Comparison of ENCODE assay signal across 10 cellular contexts in genomic region chr19:55633866-55634265, GRCh38. TPM values are rescaled to one million over a fixed set of nuclear protein-coding genes. Genes with fewer than 3 reads are reported as not detected.
DNase-seq lines count a peak whose midpoint lies in the region; ATAC-seq and TF ChIP-seq lines count a peak whose summit lies in the region.
"Had no signal": no experiment of that assay in that cellular context is flagged by ENCODE, and none has a peak within 500 bp of the region (broad histone marks: within the 10 kb centered on the region; RNA-seq: fewer than 3 reads in every experiment).

No MANE protein-coding gene starts in this region.

- H3K4me1 ChIP-seq in GM23248 (ENCODE audit: insufficient read depth) (peaks cover 13% of the 10 kb centered on the region), mesenchymal stem cell (ENCODE audit: control insufficient read depth, insufficient read depth, low read depth, low read length) (peaks cover 26% of the 10 kb centered on the region)

- peak overlapping the region; percentile 99 for H3K4me3 Mint-ChIP-seq in activated CD8-positive, alpha-beta T cell treated with anti-CD3 and anti-CD28 coated beads for 36 hours
- H3K4me3 Mint-ChIP-seq in glutamatergic neuron (ENCODE audit: unreplicated experiment): no peak overlapping the region

- H3K23ac ChIP-seq in mesenchymal stem cell (ENCODE audit: low read length in 2 of 2): no peak overlapping the region

- H3K79me2 ChIP-seq in GM23248 (ENCODE audit: insufficient read depth): peaks cover 41% of the 10 kb centered on the region

- in situ Hi-C loops in GM23248 (cut with MboI): loop anchor here (25.0 kb wide), 1 partner anchor 497 kb away; the partner anchor contains the start of gene TNNT1

- H3F3A ChIP-seq in GM23248 (ENCODE audit: insufficient read depth): peaks cover 6% of the 10 kb centered on the region

- H4K91ac ChIP-seq in mesenchymal stem cell (ENCODE audit: low read length): peak overlapping the region; percentile 46

- H3K9me3 ChIP-seq in GM23248 (ENCODE audit: low read depth) (no peaks in the 10 kb centered on the region), mesenchymal stem cell (ENCODE audit: control insufficient read depth, low read length) (no peaks in the 10 kb centered on the region)

- CTCF ChIA-PET in activated CD8-positive, alpha-beta T cell treated with anti-CD3 and anti-CD28 coated beads for 36 hours (lab: Charles Lee): interaction anchor here (0.7 to 5.0 kb wide), 17 partner anchors 9 to 183 kb away, joined by 3 to 38 read pairs (median 20); partner anchors contain the start of genes CCDC106, FIZ1, U2AF2 and ZNF524

- H3K27me3 Mint-ChIP-seq in activated CD8-positive, alpha-beta T cell treated with anti-CD3 and anti-CD28 coated beads for 36 hours: no peaks in the 10 kb centered on the region
- H3K27me3 Mint-ChIP-seq in glutamatergic neuron (ENCODE audit: unreplicated experiment): peaks cover 11% of the 10 kb centered on the region

- H3K4ac ChIP-seq in mesenchymal stem cell (ENCODE audit: low read depth in 1 of 2, low read length in 2 of 2): no peak overlapping the region

- H3K79me1 ChIP-seq in mesenchymal stem cell (replicated peaks; ENCODE audit: low read length, poor library complexity, severe bottlenecking): peaks cover 13% of the 10 kb centered on the region

- no peak overlapping the region for H2BK15ac ChIP-seq in mesenchymal stem cell (ENCODE audit: low read depth, poor library complexity, severe bottlenecking)

- no peaks in the 10 kb centered on the region for H4K20me1 ChIP-seq in GM23248 (ENCODE audit: insufficient read depth)

- no peaks in the 10 kb centered on the region for H3K9me2 ChIP-seq in GM23248 (ENCODE audit: insufficient read depth)

- peak overlapping the region; percentile 89 for H4K8ac ChIP-seq in mesenchymal stem cell (ENCODE audit: low read length)

- peaks cover 32% of the 10 kb centered on the region for H3K36me3 Mint-ChIP-seq in activated CD8-positive, alpha-beta T cell treated with anti-CD3 and anti-CD28 coated beads for 36 hours (ENCODE audit: low read depth)
- H3K36me3 Mint-ChIP-seq in glutamatergic neuron (ENCODE audit: unreplicated experiment): no peaks in the 10 kb centered on the region

- H3K18ac ChIP-seq in mesenchymal stem cell (ENCODE audit: low read depth in 1 of 2, low read length in 2 of 2): no peak overlapping the region

- no peak overlapping the region for H3K14ac ChIP-seq in mesenchymal stem cell (ENCODE audit: low read length in 2 of 2)

- peak overlapping the region; percentile 84 for H2AK5ac ChIP-seq in mesenchymal stem cell (ENCODE audit: low read length, severe bottlenecking)

- H2BK5ac ChIP-seq in mesenchymal stem cell (ENCODE audit: low read depth, low read length, poor library complexity, severe bottlenecking): no peak overlapping the region

- peaks cover 44% of the 10 kb centered on the region for H3K4me1 Mint-ChIP-seq in activated CD8-positive, alpha-beta T cell treated with anti-CD3 and anti-CD28 coated beads for 36 hours (ENCODE audit: low read depth)
- peaks cover 15% of the 10 kb centered on the region for H3K4me1 Mint-ChIP-seq in glutamatergic neuron (ENCODE audit: low read depth, unreplicated experiment)

- H3K4me3 ChIP-seq in GM23248 (no peak overlapping the region), mesenchymal stem cell (ENCODE audit: insufficient read depth in 1 of 2, low read depth in 1 of 2, low read length in 2 of 2) (peak overlapping the region in 1 of 2 experiments; percentile 94)

- ATAC-seq in activated CD8-positive, alpha-beta T cell treated with anti-CD3 and anti-CD28 coated beads for 36 hours: no peak
- ATAC-seq in HG02840 (IDR thresholded peaks at IDR 0.05; ENCODE audit: low FRiP score, unreplicated experiment): no peak
- ATAC-seq in GM19035 (IDR thresholded peaks at IDR 0.05; ENCODE audit: unreplicated experiment): no peak

- WGBS in GM23248 (ENCODE audit: low coverage in 1 of 2, low lambda C conversion rate in 2 of 2, missing lambda C conversion rate in 2 of 2), 2 experiments: 84% methylated on average over 7 of the region's 7 CpGs
- 78% methylated on average over 7 of the region's 7 CpGs for WGBS in mesenchymal stem cell

- peak overlapping the region; percentile 69; the same call in 1 of the 2 replicates for H3K27ac ChIP-seq in 22Rv1
- H3K27ac ChIP-seq in GM23248: no peak overlapping the region
- no peak overlapping the region for H3K27ac ChIP-seq in mesenchymal stem cell (ENCODE audit: low read length, poor library complexity, severe bottlenecking)

- peak overlapping the region; percentile 100; the same call in 1 of the 2 replicates for H3K9ac ChIP-seq in GM23248
- H3K9ac ChIP-seq in mesenchymal stem cell (ENCODE audit: low read length): peak overlapping the region; percentile 99

- TF ChIP-seq CTCF in 22Rv1 (IDR thresholded peaks at IDR 0.05) (no peak), glutamatergic neuron (IDR thresholded peaks at IDR 0.05; ENCODE audit: partially characterized antibody, unreplicated experiment) (no peak)
- TF ChIP-seq CTCF in activated CD8-positive, alpha-beta T cell treated with anti-CD3 and anti-CD28 coated beads for 36 hours (IDR thresholded peaks at IDR 0.05): no peak

- H2BK120ac ChIP-seq in mesenchymal stem cell (ENCODE audit: low read depth, low read length): no peak overlapping the region

- H2BK12ac ChIP-seq in mesenchymal stem cell (ENCODE audit: low read length in 2 of 2): no peak overlapping the region

- intact Hi-C loops in activated CD8-positive, alpha-beta T cell treated with anti-CD3 and anti-CD28 coated beads for 36 hours (cut with micrococcal nuclease): no loop called here

- H3K4me2 ChIP-seq in GM23248 (ENCODE audit: unreplicated experiment): peak overlapping the region; percentile 99
- H3K4me2 ChIP-seq in mesenchymal stem cell (ENCODE audit: low read length, poor library complexity, severe bottlenecking): no peak overlapping the region

- no peaks in the 10 kb centered on the region for H3K27me3 ChIP-seq in GM23248 (replicated peaks; ENCODE audit: insufficient read depth)
- no peaks in the 10 kb centered on the region for H3K27me3 ChIP-seq in mesenchymal stem cell (ENCODE audit: control insufficient read depth in 1 of 2, insufficient read depth in 1 of 2, low read length in 2 of 2)

- H3K9me3 Mint-ChIP-seq in activated CD8-positive, alpha-beta T cell treated with anti-CD3 and anti-CD28 coated beads for 36 hours: no peaks in the 10 kb centered on the region
- H3K9me3 Mint-ChIP-seq in glutamatergic neuron (ENCODE audit: unreplicated experiment): peaks cover under 1% of the 10 kb centered on the region
- H3K9me3 Mint-ChIP-seq: activated CD4-positive, alpha-beta T cell treated with anti-CD3 and anti-CD28 coated beads, Interleukin-2, amount 10 ng/mL, durations not matched to agents 7 days and 5 days had no signal

- peak overlapping the region; percentile 93 for H2AFZ ChIP-seq in GM23248
- H2AFZ ChIP-seq in mesenchymal stem cell (ENCODE audit: low read depth, low read length): no peak overlapping the region

- DNase-seq in GM23248: no peak
- no peak for DNase-seq in activated CD8-positive, alpha-beta T cell treated with anti-CD3 and anti-CD28 coated beads for 36 hours
- DNase-seq in mesenchymal stem cell: no peak
- DNase-seq in activated CD4-positive, CD25-positive, alpha-beta regulatory T cell (lab: John Stamatoyannopoulos, UW): no peak
- no peak for DNase-seq in glutamatergic neuron
- DNase-seq: activated CD4-positive, alpha-beta T cell treated with anti-CD3 and anti-CD28 coated beads, Interleukin-2, amount 10 ng/mL, durations not matched to agents 7 days and 5 days; COR-L47 had no signal

- no peaks in the 10 kb centered on the region for H3K36me3 ChIP-seq in GM23248 (ENCODE audit: low read depth)
- H3K36me3 ChIP-seq in mesenchymal stem cell (ENCODE audit: control insufficient read depth in 1 of 2, insufficient read depth in 2 of 2, low read depth in 1 of 2, low read length in 2 of 2): peaks cover 4 to 7% of the 10 kb centered on the region in 2 experiments

- peak overlapping the region; percentile 100 for H3K27ac Mint-ChIP-seq in activated CD8-positive, alpha-beta T cell treated with anti-CD3 and anti-CD28 coated beads for 36 hours
- no peak overlapping the region for H3K27ac Mint-ChIP-seq in glutamatergic neuron (ENCODE audit: unreplicated experiment)

- POLR2A ChIA-PET in activated CD8-positive, alpha-beta T cell treated with anti-CD3 and anti-CD28 coated beads for 36 hours (lab: Charles Lee): interaction anchor here (0.7 to 1.9 kb wide), 5 partner anchors 9 to 119 kb away, joined by 3 to 6 read pairs (median 4); partner anchors contain the start of genes CCDC106 and FIZ1

RNA-seq across cellular contexts. Expression of gene ZNF580, which starts 6.9 kb away (rescaled TPM):
- 7.0 and 11.7 TPM in 2 replicates for total RNA-seq in GM23248 (2014; rRNA removed; shearing (Covaris generic))
- polyA plus RNA-seq in GM23248 (2016; fragmentation: Nextera tagmentation; extraction: Ambion mirVana): 43.1 and 44.0 TPM in 2 replicates
- total RNA-seq in activated CD8-positive, alpha-beta T cell treated with anti-CD3 and anti-CD28 coated beads for 36 hours: 10 to 100 TPM; 24.8 to 26.2 TPM
- polyA plus RNA-seq in mesenchymal stem cell (2013, experiment 1 of 2): 46.7 TPM
- polyA plus RNA-seq in mesenchymal stem cell (2013, experiment 2 of 2): 48.6 TPM
- 43.6 TPM for total RNA-seq in glutamatergic neuron (ENCODE audit: unreplicated experiment)

RNA-seq across cellular contexts. Expression of gene ZNF784, which starts 9.5 kb away (rescaled TPM):
- 3.0 and 4.2 TPM in 2 replicates for total RNA-seq in GM23248 (2014; rRNA removed; shearing (Covaris generic))
- 1.2 and 1.3 TPM in 2 replicates for polyA plus RNA-seq in GM23248 (2016; fragmentation: Nextera tagmentation; extraction: Ambion mirVana)
- total RNA-seq in activated CD8-positive, alpha-beta T cell treated with anti-CD3 and anti-CD28 coated beads for 36 hours: 1 to 10 TPM; 3.6 to 3.7 TPM
- polyA plus RNA-seq in mesenchymal stem cell (2013, experiment 1 of 2): 2.4 TPM
- 2.5 TPM for polyA plus RNA-seq in mesenchymal stem cell (2013, experiment 2 of 2)
- 8.4 TPM for total RNA-seq in glutamatergic neuron (ENCODE audit: unreplicated experiment)

RNA-seq across cellular contexts. Expression of gene ZNF581, which starts 9.6 kb away (rescaled TPM):
- total RNA-seq in GM23248 (2014; rRNA removed; shearing (Covaris generic)): 8.5 and 12.1 TPM in 2 replicates
- polyA plus RNA-seq in GM23248 (2016; fragmentation: Nextera tagmentation; extraction: Ambion mirVana): 17.6 and 20.6 TPM in 2 replicates
- total RNA-seq in activated CD8-positive, alpha-beta T cell treated with anti-CD3 and anti-CD28 coated beads for 36 hours: 10 to 100 TPM; 30.4 to 34.5 TPM
- polyA plus RNA-seq in mesenchymal stem cell (2013, experiment 1 of 2): 30.2 TPM
- polyA plus RNA-seq in mesenchymal stem cell (2013, experiment 2 of 2): 31.9 TPM
- total RNA-seq in glutamatergic neuron (ENCODE audit: unreplicated experiment): 31.0 TPM

RNA-seq across cellular contexts. Expression of gene CCDC106, which starts 14.1 kb away (rescaled TPM):
- 11.3 and 12.0 TPM in 2 replicates for total RNA-seq in GM23248 (2014; rRNA removed; shearing (Covaris generic))
- 15.2 and 15.3 TPM in 2 replicates for polyA plus RNA-seq in GM23248 (2016; fragmentation: Nextera tagmentation; extraction: Ambion mirVana)
- 10 to 100 TPM in 1 of 2 experiments, 1 to 10 TPM in 1; 8.8 to 11.2 TPM for total RNA-seq in activated CD8-positive, alpha-beta T cell treated with anti-CD3 and anti-CD28 coated beads for 36 hours
- 19.4 TPM for polyA plus RNA-seq in mesenchymal stem cell (2013, experiment 1 of 2)
- 19.0 TPM for polyA plus RNA-seq in mesenchymal stem cell (2013, experiment 2 of 2)
- total RNA-seq in glutamatergic neuron (ENCODE audit: unreplicated experiment): 32.1 TPM

RNA-seq across cellular contexts. Expression of gene U2AF2, which starts 21.0 kb away (rescaled TPM):
- 128 and 150 TPM in 2 replicates for total RNA-seq in GM23248 (2014; rRNA removed; shearing (Covaris generic))
- 19.3 and 22.4 TPM in 2 replicates for polyA plus RNA-seq in GM23248 (2016; fragmentation: Nextera tagmentation; extraction: Ambion mirVana)
- total RNA-seq in activated CD8-positive, alpha-beta T cell treated with anti-CD3 and anti-CD28 coated beads for 36 hours: 100 to 1,000 TPM; 304 to 306 TPM
- polyA plus RNA-seq in mesenchymal stem cell (2013, experiment 1 of 2): 90.3 TPM
- 82.6 TPM for polyA plus RNA-seq in mesenchymal stem cell (2013, experiment 2 of 2)
- total RNA-seq in glutamatergic neuron (ENCODE audit: unreplicated experiment): 216 TPM
